Comparison of ENCODE assay signal across 20 cellular contexts in genomic region chr1:95435611-95436010, GRCh38.
"Had no signal": no experiment of that assay in that cellular context is flagged by ENCODE, and none has a peak within 500 bp of the region (broad histone marks: within the 10 kb centered on the region; RNA-seq: fewer than 3 reads in every experiment).

No MANE protein-coding gene starts in this region.

- H3K27me3 ChIP-seq: ovary, right atrium auricular region, right lobe of liver, tibial nerve, vagina had no signal

- H3K4me3 ChIP-seq: left ventricle myocardium inferior, mucosa of descending colon, ovary, right atrium auricular region, right lobe of liver, smooth muscle cell, tibial nerve, vagina had no signal

- H3K4me2 ChIP-seq: smooth muscle cell had no signal

- DNase-seq: islet precursor cell; left ventricle myocardium inferior; midbrain; mucosa of descending colon; naive thymus-derived CD4-positive, alpha-beta T cell; ovary; right lobe of liver; stimulated activated CD4-positive, alpha-beta T cell treated with anti-CD3 and anti-CD28 coated beads, Interleukin-1b, Interleukin-23, amount 100 ng/mL, for 48 hours; stimulated activated CD4-positive, alpha-beta T cell treated with anti-CD3 and anti-CD28 coated beads, Interleukin-2, amount 100 ng/mL, for 48 hours; stimulated activated CD4-positive, alpha-beta T cell treated with anti-CD3 and anti-CD28 coated beads, Interleukin-4, amount 100 ng/mL, for 4 hours; stimulated activated CD8-positive, alpha-beta memory T cell treated with anti-CD3 and anti-CD28 coated beads, Interleukin-4, amount 100 ng/mL, for 48 hours; stimulated activated naive CD4-positive, alpha-beta T cell treated with Interleukin-2 at 50 U/mL for 16 hours; stimulated activated naive CD8-positive, alpha-beta T cell treated with anti-CD3 and anti-CD28 coated beads, Interleukin-15, amount 100 ng/mL, for 72 hours; substantia nigra had no signal

- ATAC-seq: mucosa of descending colon; naive thymus-derived CD4-positive, alpha-beta T cell; natural killer cell treated with Interleukin-12 subunit alpha and Interleukin-12 subunit beta and Interleukin-15 and Interleukin-18, amount 100 ng/mL, for 72 hours; right lobe of liver; stimulated activated memory B cell treated with anti-CD40 and anti-IgM and Interleukin-4, amounts not matched to agents 10 μg/mL and 1 μg/mL and 100 μg/mL, for 72 hours; stimulated activated naive CD8-positive, alpha-beta T cell treated with anti-CD3 and anti-CD28 coated beads, Interleukin-15, amount 100 ng/mL, for 72 hours had no signal

- H3K27ac ChIP-seq: left ventricle myocardium inferior, ovary, right atrium auricular region, right lobe of liver, tibial nerve, vagina had no signal

- H3K36me3 ChIP-seq: left ventricle myocardium inferior, ovary, right atrium auricular region, right lobe of liver, tibial nerve, vagina had no signal

- H3K4me1 ChIP-seq: left ventricle myocardium inferior, right atrium auricular region, right lobe of liver, tibial nerve, vagina had no signal

- H3K9me3 ChIP-seq: left ventricle myocardium inferior, mucosa of descending colon, ovary, right atrium auricular region, right lobe of liver, tibial nerve, vagina had no signal
